8 cellular contexts compared by ENCODE assay signal in the genomic region with DNA sequence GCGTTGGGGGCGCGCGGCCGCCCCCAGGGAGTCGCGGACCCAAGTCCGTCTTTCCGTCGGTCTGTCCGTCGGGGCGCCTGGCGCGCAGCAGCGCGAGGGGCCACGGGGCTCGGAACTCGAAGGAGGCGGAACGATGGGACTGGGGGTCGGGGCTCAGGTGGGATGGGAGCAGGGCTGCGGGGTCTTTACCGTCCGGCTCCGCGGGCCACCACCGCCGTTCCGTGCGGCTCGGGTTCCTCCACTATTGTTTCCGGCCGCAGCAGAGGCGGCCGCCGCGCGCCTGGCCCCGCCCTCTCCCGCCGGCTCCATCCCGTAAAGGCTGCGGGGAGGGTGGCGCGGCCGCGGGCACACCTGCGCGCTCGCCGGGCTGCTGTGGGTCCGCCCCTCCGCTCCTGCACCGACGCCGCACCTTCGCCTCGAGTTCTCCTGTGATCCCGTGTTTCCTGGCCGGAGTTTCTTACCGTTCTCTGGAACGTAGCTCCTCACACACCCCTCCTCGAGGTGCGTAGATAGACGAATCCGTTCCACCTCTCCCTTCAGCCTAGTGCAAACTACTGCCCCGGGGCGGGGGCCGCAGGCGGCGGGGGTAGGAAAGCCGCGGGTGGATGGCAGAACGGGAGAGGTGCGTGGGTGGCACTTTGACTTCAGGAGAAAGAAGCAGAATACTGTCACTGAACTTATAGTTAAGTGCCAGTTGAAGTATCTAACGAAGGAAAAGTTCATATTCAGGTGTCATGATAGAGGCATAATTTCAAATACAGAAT. TPM values are rescaled to one million over a fixed set of nuclear protein-coding genes. Genes with fewer than 3 reads are reported as not detected.
DNase-seq lines count a peak whose midpoint lies in the region; ATAC-seq, FAIRE-seq and TF ChIP-seq lines count a peak whose summit lies in the region.

A gene (minus strand): TSS at position 243 of the 764 bp plus-strand sequence. CDS start 1,038 bp downstream, outside the sequence.

- peak within 1 kb of the TSS; percentile 85 for H3K4me2 ChIP-seq in HepG2 (ENCODE audit: low read depth, low read length)

- peak within 1 kb of the TSS; percentile 96 for H3K9ac ChIP-seq in HepG2 (ENCODE audit: insufficient read depth, low read depth, low read length)

- no peaks in the 10 kb centered on the region for H4K20me1 ChIP-seq in HepG2 (ENCODE audit: insufficient read depth, low read length)

- ATAC-seq in HG03442 (IDR thresholded peaks at IDR 0.05; ENCODE audit: unreplicated experiment) (peak; percentile 86), HepG2 (peak; percentile 96)

- no TSS peak for BruUV-seq in HepG2 (replicated peaks; lab: Mats Ljungman, UMichigan)

- TF ChIP-seq CTCF in BJ (IDR thresholded peaks at IDR 0.05; ENCODE audit: insufficient read depth, low read depth, low read length) (no peak), HepG2 (CRISPR knock-in tag; IDR thresholded peaks at IDR 0.05) (no peak)

- peaks cover 22% of the 10 kb centered on the region for H3K4me1 ChIP-seq in HepG2 (ENCODE audit: insufficient read depth, low read length)

- peak within 1 kb of the TSS; percentile 90 for H3K27ac ChIP-seq in HepG2 (ENCODE audit: extremely low read length, insufficient read depth, low read length)

- WGBS in HepG2 (ENCODE audit: low lambda C conversion rate), result 2% methylated on average over 10 of the region's 78 CpGs

- H3K36me3 ChIP-seq in BJ (ENCODE audit: control insufficient read depth, insufficient read depth, low read length) (no peaks in the 10 kb centered on the region), HepG2 (replicated peaks in 1 of 2; ENCODE audit: control insufficient read depth in 1 of 2, insufficient read depth in 2 of 2, low read length in 2 of 2) (no peaks in the 10 kb centered on the region; a peak in 2 of 5 replicates)

- no peak for TF ChIP-seq RAD21 in HepG2 (CRISPR knock-in tag; IDR thresholded peaks at IDR 0.05)

- POLR2A ChIA-PET in BJ (lab: Charles Lee) (interaction anchor here (1.0 kb wide), 1 partner anchor 9 kb away, joined by 8 read pairs; no protein-coding TSS in a partner anchor), HepG2 (lab: Yijun Ruan, JAX) (no interaction called here)

- no peaks in the 10 kb centered on the region for H3K27me3 ChIP-seq in BJ (ENCODE audit: control insufficient read depth, insufficient read depth, low read length)
- H3K27me3 ChIP-seq in HepG2 (ENCODE audit: control insufficient read depth in 1 of 2, insufficient read depth in 2 of 2, low read length in 2 of 2), result no peaks in the 10 kb centered on the region; a peak in 1 of 5 replicates

- FAIRE-seq in GM19239 (lab: Jason Lieb, UNC), result no peak
- no peak for FAIRE-seq in HepG2 (lab: Jason Lieb, UNC)

- TF ChIP-seq POLR2A in HepG2 (IDR thresholded peaks at IDR 0.05; ENCODE audit: insufficient read depth in 1 of 2, low read depth in 2 of 2, low read length in 2 of 2), result peak; percentile 84 to 92

- in situ Hi-C loops in HepG2 (cut with HindIII; ENCODE audit: extremely low pct_ligation_motif_present, low pct_unique_long_range_greater_than_20kb), result no loop called here

- CTCF ChIA-PET in BJ (lab: Yijun Ruan, JAX) (interaction anchor here (0.6 to 0.9 kb wide), 2 partner anchors 44 to 221 kb away, joined by 3 read pairs; no protein-coding TSS in a partner anchor), HepG2 (lab: Yijun Ruan, JAX; ENCODE audit: low intra/inter-chr PET ratio, low total read pairs) (no interaction called here)

- DNase-seq in BJ (ENCODE audit: low read depth) (peak; percentile 27), GM19239 (ENCODE audit: insufficient read length, low spot score) (peak; percentile 75), NCI-H524 treated with DMSO at 0.1 percent for 48 hours (lab: John Stamatoyannopoulos, UW) (peak; percentile 62), cortex of kidney (lab: John Stamatoyannopoulos, UW) (peak; percentile 93), HepG2 (ENCODE audit: low spot score) (peak; percentile 56)
- DNase-seq in activated CD4-positive, alpha-beta T cell treated with anti-CD3 and anti-CD28 coated beads, Interleukin-2, amount 50 U/mL, for 1 hour, result peak; percentile 83
- peak; percentile 83 for DNase-seq in stimulated activated CD4-positive, alpha-beta T cell treated with anti-CD3 and anti-CD28 coated beads, Interleukin-4, amount 100 ng/mL, for 1 hour

- intact Hi-C loops in HepG2 (cut with micrococcal nuclease; ENCODE audit: unreplicated experiment), result loop anchor here (2.0 to 10.0 kb wide), 3 partner anchors 24 to 204 kb away; a partner anchor contains a TSS

- no peaks in the 10 kb centered on the region for H3K79me2 ChIP-seq in HepG2 (ENCODE audit: insufficient read depth, low read length)

- peak within 1 kb of the TSS; percentile 82 for H3K4me3 ChIP-seq in BJ (ENCODE audit: low read depth, low read length)
- peak within 1 kb of the TSS; percentile 89 to 96 (median 93) for H3K4me3 ChIP-seq in HepG2 (replicated peaks in 1 of 3; ENCODE audit: insufficient read depth in 1 of 3, low read depth in 2 of 3, low read length in 3 of 3)

- no peak for TF ChIP-seq EP300 in HepG2 (IDR thresholded peaks at IDR 0.05; ENCODE audit: low read depth in 2 of 2, low read length in 2 of 2)
- no peak for TF ChIP-seq EP300 in HepG2 (CRISPR knock-in tag; IDR thresholded peaks at IDR 0.05; ENCODE audit: borderline replicate concordance)

- peak within 1 kb of the TSS; percentile 74 for H2AFZ ChIP-seq in HepG2 (ENCODE audit: low read length)

- H3K9me3 ChIP-seq in HepG2 (ENCODE audit: low read length), result no peaks in the 10 kb centered on the region

TF ChIP-seq in HepG2, 621 proteins besides CTCF, POLR2A, EP300 and RAD21 (continues in another document):
- TF ChIP-seq ZBTB3 (CRISPR knock-in tag; IDR thresholded peaks at IDR 0.05; ENCODE audit: borderline replicate concordance, low read depth) (no peak), HNRNPL (IDR thresholded peaks at IDR 0.05; ENCODE audit: low read depth, low read length) (no peak), ZNF670 (CRISPR knock-in tag; IDR thresholded peaks at IDR 0.05; ENCODE audit: borderline replicate concordance) (0 out of 2 replicates have a peak, but pooled peaks have one; percentile 17), ZSCAN29 (CRISPR knock-in tag; conservative IDR thresholded peaks at IDR 0.05) (no peak), JDP2 (CRISPR knock-in tag; IDR thresholded peaks at IDR 0.05; ENCODE audit: borderline replicate concordance) (no peak), ARNTL (CRISPR knock-in tag; IDR thresholded peaks at IDR 0.05) (no peak; the same call in 1 of the 2 replicates), ZNF232 (CRISPR knock-in tag; IDR thresholded peaks at IDR 0.05; ENCODE audit: borderline replicate concordance) (no peak), ISL2 (CRISPR knock-in tag; IDR thresholded peaks at IDR 0.05) (peak; percentile 35; the same call in 1 of the 2 replicates), ZNF790 (CRISPR knock-in tag; IDR thresholded peaks at IDR 0.05; ENCODE audit: borderline replicate concordance) (0 out of 2 replicates have a peak, but pooled peaks have one; percentile 77)
- TF ChIP-seq, protein P1, sequence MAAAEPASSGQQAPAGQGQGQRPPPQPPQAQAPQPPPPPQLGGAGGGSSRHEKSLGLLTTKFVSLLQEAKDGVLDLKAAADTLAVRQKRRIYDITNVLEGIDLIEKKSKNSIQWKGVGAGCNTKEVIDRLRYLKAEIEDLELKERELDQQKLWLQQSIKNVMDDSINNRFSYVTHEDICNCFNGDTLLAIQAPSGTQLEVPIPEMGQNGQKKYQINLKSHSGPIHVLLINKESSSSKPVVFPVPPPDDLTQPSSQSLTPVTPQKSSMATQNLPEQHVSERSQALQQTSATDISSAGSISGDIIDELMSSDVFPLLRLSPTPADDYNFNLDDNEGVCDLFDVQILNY (CRISPR knock-in tag; conservative IDR thresholded peaks at IDR 0.05), result 0 out of 2 replicates have a peak, but pooled peaks have one; percentile 23
- TF ChIP-seq, protein P2, sequence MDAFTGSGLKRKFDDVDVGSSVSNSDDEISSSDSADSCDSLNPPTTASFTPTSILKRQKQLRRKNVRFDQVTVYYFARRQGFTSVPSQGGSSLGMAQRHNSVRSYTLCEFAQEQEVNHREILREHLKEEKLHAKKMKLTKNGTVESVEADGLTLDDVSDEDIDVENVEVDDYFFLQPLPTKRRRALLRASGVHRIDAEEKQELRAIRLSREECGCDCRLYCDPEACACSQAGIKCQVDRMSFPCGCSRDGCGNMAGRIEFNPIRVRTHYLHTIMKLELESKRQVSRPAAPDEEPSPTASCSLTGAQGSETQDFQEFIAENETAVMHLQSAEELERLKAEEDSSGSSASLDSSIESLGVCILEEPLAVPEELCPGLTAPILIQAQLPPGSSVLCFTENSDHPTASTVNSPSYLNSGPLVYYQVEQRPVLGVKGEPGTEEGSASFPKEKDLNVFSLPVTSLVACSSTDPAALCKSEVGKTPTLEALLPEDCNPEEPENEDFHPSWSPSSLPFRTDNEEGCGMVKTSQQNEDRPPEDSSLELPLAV (CRISPR knock-in tag; conservative IDR thresholded peaks at IDR 0.05; ENCODE audit: low read depth), result no peak

RNA-seq across cellular contexts. Expression of the gene that starts here (rescaled TPM):
- polyA plus RNA-seq in BJ (2011; rRNA removed), result 3.4 and 8.6 TPM in 2 replicates
- polyA minus RNA-seq in BJ (2011; rRNA and poly(A)+ RNA removed), result 9.8 and 10.0 TPM in 2 replicates
- 7.8 and 13.0 TPM in 2 replicates for total RNA-seq in HepG2 (2016; rRNA removed; fragmentation: Illumina TruSeq; extraction: Trizol)
- 0.88 and 1.8 TPM in 2 replicates for total RNA-seq in HepG2 (2016; cell fraction: cytosol; rRNA removed; fragmentation: Illumina TruSeq; extraction: Trizol; ENCODE audit: low read depth)
- 8.5 and 12.7 TPM in 2 replicates for total RNA-seq in HepG2 (2016; cell fraction: insoluble cytoplasmic fraction; rRNA removed; fragmentation: Illumina TruSeq; extraction: Trizol)
- 3.8 and 4.0 TPM in 2 replicates for total RNA-seq in HepG2 (2016; cell fraction: membrane; rRNA removed; fragmentation: Illumina TruSeq; extraction: Trizol)
- total RNA-seq in HepG2 (2016; cell fraction: nucleus; rRNA removed; fragmentation: Illumina TruSeq; extraction: Trizol), result 9.4 and 11.1 TPM in 2 replicates
- polyA plus RNA-seq in HepG2 (2011; rRNA removed), result 2.1 and 2.9 TPM in 2 replicates
- polyA plus RNA-seq in HepG2 (2011; cell fraction: cytosol; rRNA removed), result 0.95 and 1.7 TPM in 2 replicates
- polyA plus RNA-seq in HepG2 (2011; cell fraction: nucleus; rRNA removed), result 1.5 and 1.8 TPM in 2 replicates
- 3.5 and 4.4 TPM in 2 replicates for polyA plus RNA-seq in HepG2 (2012)
- 1.4 and 1.8 TPM in 2 replicates for polyA plus RNA-seq in HepG2 (2016; cell fraction: cytosol; fragmentation: Illumina TruSeq; extraction: Trizol; ENCODE audit: low read depth)
- polyA plus RNA-seq in HepG2 (2016; cell fraction: insoluble cytoplasmic fraction; fragmentation: Illumina TruSeq; extraction: Trizol; ENCODE audit: low read depth), result 9.9 and 10.0 TPM in 2 replicates
- polyA plus RNA-seq in HepG2 (2016; cell fraction: membrane; fragmentation: Illumina TruSeq; extraction: Trizol; ENCODE audit: low read depth), result 2.6 and 2.7 TPM in 2 replicates
- 5.0 and 6.2 TPM in 2 replicates for polyA plus RNA-seq in HepG2 (2016; cell fraction: nucleus; fragmentation: Illumina TruSeq; extraction: Trizol; ENCODE audit: insufficient read depth, low read depth)
- 1.9 and 7.3 TPM in 2 replicates for polyA minus RNA-seq in HepG2 (2011; rRNA and poly(A)+ RNA removed; ENCODE audit: low replicate concordance)
- 3.6 and 5.8 TPM in 2 replicates for polyA minus RNA-seq in HepG2 (2011; cell fraction: cytosol; rRNA and poly(A)+ RNA removed)
- polyA minus RNA-seq in HepG2 (2011; cell fraction: nucleus; rRNA and poly(A)+ RNA removed), result 28.1 and 30.9 TPM in 2 replicates

Comparison
In these comparisons a context has a peak if more than half of its experiments do, and no peak if none do; other contexts are left out.
1. Peak in every context shown above with its lines: DNase-seq, ATAC-seq, H3K4me3 ChIP-seq and H3K27ac ChIP-seq.
2. DNase-seq: peak in every context shown above with its lines; median percentile 93 in cortex of kidney; 83 in activated CD4-positive, alpha-beta T cell treated with anti-CD3 and anti-CD28 coated beads, Interleukin-2, amount 50 U/mL, for 1 hour; 83 in stimulated activated CD4-positive, alpha-beta T cell treated with anti-CD3 and anti-CD28 coated beads, Interleukin-4, amount 100 ng/mL, for 1 hour; 75 in GM19239; 62 in NCI-H524 treated with DMSO at 0.1 percent for 48 hours; 56 in HepG2; 27 in BJ.